In genomic region chr11:95789506-95790122, GRCh38 we compare ENCODE assay signal across 1 cellular context.
TF ChIP-seq lines count a peak whose summit lies in the region.

FAM76B (minus strand) TSS chr11:95789782; CDS start chr11:95789478, 304 bp downstream.

TF ChIP-seq in HepG2, 621 proteins besides CTCF, POLR2A, EP300 and RAD21 (continued from another document and continues in another):
- TF ChIP-seq HOMEZ (CRISPR knock-in tag; IDR thresholded peaks at IDR 0.05; ENCODE audit: low read depth) (peak; percentile 93), HNF4G (IDR thresholded peaks at IDR 0.05; ENCODE audit: borderline replicate concordance, low read depth, low read length) (peak; percentile 37; the same call in 1 of the 2 replicates), HNF4G (CRISPR knock-in tag; IDR thresholded peaks at IDR 0.05; ENCODE audit: borderline replicate concordance, low read depth) (peak; percentile 54; the same call in 1 of the 2 replicates), RELA (CRISPR knock-in tag; IDR thresholded peaks at IDR 0.05) (peak; percentile 30; the same call in 1 of the 2 replicates), ZBTB1 (CRISPR knock-in tag; IDR thresholded peaks at IDR 0.05; ENCODE audit: borderline replicate concordance) (0 out of 2 replicates have a peak, but pooled peaks have one; percentile 26), ZNF138 (CRISPR knock-in tag; IDR thresholded peaks at IDR 0.05; ENCODE audit: low read depth) (no peak), ZFAT (CRISPR knock-in tag; conservative IDR thresholded peaks at IDR 0.05) (no peak), ZNF556 (CRISPR knock-in tag; IDR thresholded peaks at IDR 0.05; ENCODE audit: borderline replicate concordance) (peak; percentile 46; the same call in 1 of the 2 replicates), MXI1 (IDR thresholded peaks at IDR 0.05; ENCODE audit: borderline replicate concordance, low read depth, low read length) (peak; percentile 51; the same call in 2 of the 3 replicates), ZEB1 (IDR thresholded peaks at IDR 0.05; ENCODE audit: insufficient replicate concordance, low read depth) (peak; percentile 9), FOXP1 (IDR thresholded peaks at IDR 0.05) (no peak), FOXP1 (CRISPR knock-in tag; IDR thresholded peaks at IDR 0.05) (peak; percentile 41; the same call in 1 of the 2 replicates), DBP (CRISPR knock-in tag; IDR thresholded peaks at IDR 0.05; ENCODE audit: not compliant biosample characterization) (no peak), ZNF784 (CRISPR knock-in tag; IDR thresholded peaks at IDR 0.05; ENCODE audit: borderline replicate concordance) (peak; percentile 91; the same call in 1 of the 2 replicates), NFYC (CRISPR knock-in tag; IDR thresholded peaks at IDR 0.05) (peak; percentile 89), NCOR1 (IDR thresholded peaks at IDR 0.05; ENCODE audit: borderline replicate concordance, low read length) (peak; percentile 18; the same call in 1 of the 2 replicates), ARID2 (CRISPR knock-in tag; IDR thresholded peaks at IDR 0.05; ENCODE audit: borderline replicate concordance) (no peak), KLF12 (CRISPR knock-in tag; IDR thresholded peaks at IDR 0.05; ENCODE audit: borderline replicate concordance) (0 out of 2 replicates have a peak, but pooled peaks have one; percentile 32), ZNF775 (CRISPR knock-in tag; IDR thresholded peaks at IDR 0.05; ENCODE audit: borderline replicate concordance) (no peak), KLF13 (CRISPR knock-in tag; IDR thresholded peaks at IDR 0.05) (peak; percentile 29; the same call in 1 of the 2 replicates), ZNF616 (CRISPR knock-in tag; IDR thresholded peaks at IDR 0.05; ENCODE audit: low read depth) (peak; percentile 75; the same call in 1 of the 2 replicates), ZNF232 (CRISPR knock-in tag; IDR thresholded peaks at IDR 0.05; ENCODE audit: borderline replicate concordance) (0 out of 2 replicates have a peak, but pooled peaks have one; percentile 46), ZNF501 (CRISPR knock-in tag; IDR thresholded peaks at IDR 0.05) (peak; percentile 91), MTERF4 (CRISPR knock-in tag; IDR thresholded peaks at IDR 0.05) (peak; percentile 3), ZNF546 (CRISPR knock-in tag; conservative IDR thresholded peaks at IDR 0.05) (no peak), PLRG1 (conservative IDR thresholded peaks at IDR 0.05) (no peak), THAP8 (CRISPR knock-in tag; IDR thresholded peaks at IDR 0.05; ENCODE audit: borderline replicate concordance) (no peak), RNF2 (conservative IDR thresholded peaks at IDR 0.05; ENCODE audit: low read depth) (peak; percentile 63; the same call in 1 of the 2 replicates), ZNF816 (CRISPR knock-in tag; IDR thresholded peaks at IDR 0.05; ENCODE audit: borderline replicate concordance) (peak; percentile 81; the same call in 1 of the 2 replicates), ZHX1 (CRISPR knock-in tag; IDR thresholded peaks at IDR 0.05; ENCODE audit: low read depth) (peak; percentile 62; the same call in 1 of the 2 replicates), ZFP36 (IDR thresholded peaks at IDR 0.05; ENCODE audit: borderline replicate concordance, low read depth, low read length, partially characterized antibody) (no peak), FLYWCH1 (CRISPR knock-in tag; IDR thresholded peaks at IDR 0.05) (no peak), ZNF496 (CRISPR knock-in tag; IDR thresholded peaks at IDR 0.05; ENCODE audit: insufficient replicate concordance) (no peak), MED1 (CRISPR knock-in tag; IDR thresholded peaks at IDR 0.05) (peak; percentile 55; the same call in 1 of the 2 replicates), ZNF367 (CRISPR knock-in tag; IDR thresholded peaks at IDR 0.05; ENCODE audit: borderline replicate concordance) (no peak), ZNF709 (CRISPR knock-in tag; IDR thresholded peaks at IDR 0.05) (peak; percentile 74; the same call in 1 of the 2 replicates), REST (IDR thresholded peaks at IDR 0.05; ENCODE audit: borderline replicate concordance in 1 of 2, low read depth in 1 of 2, low read length in 2 of 2) (no peak; a peak in 1 of 4 replicates), ZFY (CRISPR knock-in tag; IDR thresholded peaks at IDR 0.05) (peak; percentile 84), ZMYM3 (CRISPR knock-in tag; IDR thresholded peaks at IDR 0.05) (0 out of 2 replicates have a peak, but pooled peaks have one; percentile 29), BHLHE40 (IDR thresholded peaks at IDR 0.05; ENCODE audit: low read length) (no peak)
- TF ChIP-seq, protein P1, sequence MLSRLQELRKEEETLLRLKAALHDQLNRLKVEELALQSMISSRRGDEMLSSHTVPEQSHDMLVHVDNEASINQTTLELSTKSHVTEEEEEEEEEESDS (CRISPR knock-in tag; IDR thresholded peaks at IDR 0.05; ENCODE audit: borderline replicate concordance) = peak; percentile 80; the same call in 1 of the 2 replicates
- TF ChIP-seq, protein P2, sequence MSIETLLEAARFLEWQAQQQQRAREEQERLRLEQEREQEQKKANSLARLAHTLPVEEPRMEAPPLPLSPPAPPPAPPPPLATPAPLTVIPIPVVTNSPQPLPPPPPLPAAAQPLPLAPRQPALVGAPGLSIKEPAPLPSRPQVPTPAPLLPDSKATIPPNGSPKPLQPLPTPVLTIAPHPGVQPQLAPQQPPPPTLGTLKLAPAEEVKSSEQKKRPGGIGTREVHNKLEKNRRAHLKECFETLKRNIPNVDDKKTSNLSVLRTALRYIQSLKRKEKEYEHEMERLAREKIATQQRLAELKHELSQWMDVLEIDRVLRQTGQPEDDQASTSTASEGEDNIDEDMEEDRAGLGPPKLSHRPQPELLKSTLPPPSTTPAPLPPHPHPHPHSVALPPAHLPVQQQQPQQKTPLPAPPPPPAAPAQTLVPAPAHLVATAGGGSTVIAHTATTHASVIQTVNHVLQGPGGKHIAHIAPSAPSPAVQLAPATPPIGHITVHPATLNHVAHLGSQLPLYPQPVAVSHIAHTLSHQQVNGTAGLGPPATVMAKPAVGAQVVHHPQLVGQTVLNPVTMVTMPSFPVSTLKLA (IDR thresholded peaks at IDR 0.05) = peak; percentile 40
- TF ChIP-seq, protein P3, sequence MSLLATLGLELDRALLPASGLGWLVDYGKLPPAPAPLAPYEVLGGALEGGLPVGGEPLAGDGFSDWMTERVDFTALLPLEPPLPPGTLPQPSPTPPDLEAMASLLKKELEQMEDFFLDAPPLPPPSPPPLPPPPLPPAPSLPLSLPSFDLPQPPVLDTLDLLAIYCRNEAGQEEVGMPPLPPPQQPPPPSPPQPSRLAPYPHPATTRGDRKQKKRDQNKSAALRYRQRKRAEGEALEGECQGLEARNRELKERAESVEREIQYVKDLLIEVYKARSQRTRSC (CRISPR knock-in tag; IDR thresholded peaks at IDR 0.05; ENCODE audit: low read depth) = no peak
- TF ChIP-seq, protein P4, sequence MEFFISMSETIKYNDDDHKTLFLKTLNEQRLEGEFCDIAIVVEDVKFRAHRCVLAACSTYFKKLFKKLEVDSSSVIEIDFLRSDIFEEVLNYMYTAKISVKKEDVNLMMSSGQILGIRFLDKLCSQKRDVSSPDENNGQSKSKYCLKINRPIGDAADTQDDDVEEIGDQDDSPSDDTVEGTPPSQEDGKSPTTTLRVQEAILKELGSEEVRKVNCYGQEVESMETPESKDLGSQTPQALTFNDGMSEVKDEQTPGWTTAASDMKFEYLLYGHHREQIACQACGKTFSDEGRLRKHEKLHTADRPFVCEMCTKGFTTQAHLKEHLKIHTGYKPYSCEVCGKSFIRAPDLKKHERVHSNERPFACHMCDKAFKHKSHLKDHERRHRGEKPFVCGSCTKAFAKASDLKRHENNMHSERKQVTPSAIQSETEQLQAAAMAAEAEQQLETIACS (CRISPR knock-in tag; IDR thresholded peaks at IDR 0.05) = no peak
- TF ChIP-seq, protein P5, sequence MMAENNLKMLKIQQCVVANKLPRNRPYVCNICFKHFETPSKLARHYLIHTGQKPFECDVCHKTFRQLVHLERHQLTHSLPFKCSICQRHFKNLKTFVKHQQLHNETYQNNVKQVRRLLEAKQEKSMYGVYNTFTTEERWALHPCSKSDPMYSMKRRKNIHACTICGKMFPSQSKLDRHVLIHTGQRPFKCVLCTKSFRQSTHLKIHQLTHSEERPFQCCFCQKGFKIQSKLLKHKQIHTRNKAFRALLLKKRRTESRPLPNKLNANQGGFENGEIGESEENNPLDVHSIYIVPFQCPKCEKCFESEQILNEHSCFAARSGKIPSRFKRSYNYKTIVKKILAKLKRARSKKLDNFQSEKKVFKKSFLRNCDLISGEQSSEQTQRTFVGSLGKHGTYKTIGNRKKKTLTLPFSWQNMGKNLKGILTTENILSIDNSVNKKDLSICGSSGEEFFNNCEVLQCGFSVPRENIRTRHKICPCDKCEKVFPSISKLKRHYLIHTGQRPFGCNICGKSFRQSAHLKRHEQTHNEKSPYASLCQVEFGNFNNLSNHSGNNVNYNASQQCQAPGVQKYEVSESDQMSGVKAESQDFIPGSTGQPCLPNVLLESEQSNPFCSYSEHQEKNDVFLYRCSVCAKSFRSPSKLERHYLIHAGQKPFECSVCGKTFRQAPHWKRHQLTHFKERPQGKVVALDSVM (CRISPR knock-in tag; IDR thresholded peaks at IDR 0.05) = peak; percentile 78; the same call in 1 of the 2 replicates
